38 cellular contexts compared by ENCODE assay signal in genomic region chr13:33671560-33671959, GRCh38.
"Had no signal": no experiment of that assay in that cellular context is flagged by ENCODE, and none has a peak within 500 bp of the region (broad histone marks: within the 10 kb centered on the region; RNA-seq: fewer than 3 reads in every experiment).

No MANE protein-coding gene starts in this region.

- FAIRE-seq: astrocyte, bronchial epithelial cell had no signal

- H3K27ac Mint-ChIP-seq: activated naive CD4-positive, alpha-beta T cell treated with anti-CD3 and anti-CD28 coated beads for 36 hours; activated naive CD4-positive, alpha-beta T cell treated with anti-CD3 and anti-CD28 coated beads, Interleukin-2, amount 10 ng/mL, durations not matched to agents 7 days and 5 days; activated naive CD4-positive, alpha-beta T cell treated with anti-CD3 and anti-CD28 coated beads, Interleukin-2, amount 50 U/mL, for 24 hours; activated naive CD4-positive, alpha-beta T cell treated with anti-CD3 and anti-CD28 coated beads, Interleukin-2, amount 50 U/mL, for 72 hours; activated naive CD8-positive, alpha-beta T cell; activated naive CD8-positive, alpha-beta T cell treated with anti-CD3 and anti-CD28 coated beads for 36 hours; activated naive CD8-positive, alpha-beta T cell treated with anti-CD3 and anti-CD28 coated beads, Interleukin-2, amount 10 ng/mL, durations not matched to agents 7 days and 5 days; activated naive CD8-positive, alpha-beta T cell treated with anti-CD3 and anti-CD28 coated beads, Interleukin-2, amount 50 U/mL, for 24 hours; activated T-cell treated with anti-CD3 and anti-CD28 coated beads, Interleukin-2, amount 50 U/mL, for 72 hours; activated T-helper 17 cell treated with anti-CD3 and anti-CD28 coated beads, Interleukin-2, amount 50 U/mL, for 72 hours; activated T-helper 2 cell treated with anti-CD3 and anti-CD28 coated beads, Interferon-gamma antibody, Interleukin-2, Interleukin-4, amounts not matched to agents 10 μg/mL and 5 μg/mL and 100 μg/mL, durations not matched to agents 14 hours and 24 hours and 36 hours had no signal

- ATAC-seq: activated naive CD4-positive, alpha-beta T cell treated with anti-CD3 and anti-CD28 coated beads, Interleukin-2, amount 50 U/mL, for 72 hours; activated naive CD8-positive, alpha-beta T cell treated with anti-CD3 and anti-CD28 coated beads, Interleukin-2, amount 50 U/mL, for 24 hours; activated T-cell treated with anti-CD3 and anti-CD28 coated beads, Interleukin-2, amount 50 U/mL, for 4 hours; activated T-cell treated with anti-CD3 and anti-CD28 coated beads, Interleukin-2, amount 50 U/mL, for 72 hours; activated T-helper 17 cell treated with anti-CD3 and anti-CD28 coated beads, Interleukin-2, amount 50 U/mL, for 72 hours; body of pancreas had no signal

- H3K4me1 Mint-ChIP-seq: activated naive CD4-positive, alpha-beta T cell treated with anti-CD3 and anti-CD28 coated beads, Interleukin-2, amount 50 U/mL, for 24 hours; central memory CD8-positive, alpha-beta T cell had no signal

- H3K9me3 Mint-ChIP-seq: activated naive CD4-positive, alpha-beta T cell treated with anti-CD3 and anti-CD28 coated beads for 36 hours; activated naive CD4-positive, alpha-beta T cell treated with anti-CD3 and anti-CD28 coated beads, Interleukin-2, amount 10 ng/mL, durations not matched to agents 7 days and 5 days; activated naive CD4-positive, alpha-beta T cell treated with anti-CD3 and anti-CD28 coated beads, Interleukin-2, amount 50 U/mL, for 24 hours; activated naive CD4-positive, alpha-beta T cell treated with anti-CD3 and anti-CD28 coated beads, Interleukin-2, amount 50 U/mL, for 72 hours; activated naive CD8-positive, alpha-beta T cell treated with anti-CD3 and anti-CD28 coated beads for 36 hours; activated naive CD8-positive, alpha-beta T cell treated with anti-CD3 and anti-CD28 coated beads, Interleukin-2, amount 50 U/mL, for 24 hours; activated T-cell treated with anti-CD3 and anti-CD28 coated beads, Interleukin-2, amount 50 U/mL, for 4 hours; activated T-cell treated with anti-CD3 and anti-CD28 coated beads, Interleukin-2, amount 50 U/mL, for 72 hours; activated T-helper 1 cell treated with anti-CD3 and anti-CD28 coated beads, Interleukin-12 subunit alpha, Interleukin-12 subunit beta, Interleukin-2, Interleukin-4 antibody, amounts not matched to agents 30 ng/mL and 10 ng/mL and 1 ng/mL, durations not matched to agents 14 hours and 24 hours and 36 hours; activated T-helper 17 cell treated with anti-CD3 and anti-CD28 coated beads, Interleukin-2, amount 50 U/mL, for 72 hours; activated T-helper 2 cell treated with anti-CD3 and anti-CD28 coated beads, Interferon-gamma antibody, Interleukin-2, Interleukin-4, amounts not matched to agents 10 μg/mL and 5 μg/mL and 100 μg/mL, durations not matched to agents 14 hours and 24 hours and 36 hours; central memory CD8-positive, alpha-beta T cell had no signal

- H3K4me3 Mint-ChIP-seq: activated naive CD4-positive, alpha-beta T cell treated with anti-CD3 and anti-CD28 coated beads for 36 hours; activated naive CD4-positive, alpha-beta T cell treated with anti-CD3 and anti-CD28 coated beads, Interleukin-2, amount 10 ng/mL, durations not matched to agents 7 days and 5 days; activated naive CD4-positive, alpha-beta T cell treated with anti-CD3 and anti-CD28 coated beads, Interleukin-2, amount 50 U/mL, for 24 hours; activated naive CD8-positive, alpha-beta T cell; activated naive CD8-positive, alpha-beta T cell treated with anti-CD3 and anti-CD28 coated beads for 36 hours; activated naive CD8-positive, alpha-beta T cell treated with anti-CD3 and anti-CD28 coated beads, Interleukin-2, amount 10 ng/mL, durations not matched to agents 7 days and 5 days; activated naive CD8-positive, alpha-beta T cell treated with anti-CD3 and anti-CD28 coated beads, Interleukin-2, amount 50 U/mL, for 24 hours; activated T-cell treated with anti-CD3 and anti-CD28 coated beads, Interleukin-2, amount 50 U/mL, for 4 hours; activated T-cell treated with anti-CD3 and anti-CD28 coated beads, Interleukin-2, amount 50 U/mL, for 72 hours; activated T-helper 1 cell treated with anti-CD3 and anti-CD28 coated beads, Interleukin-12 subunit alpha, Interleukin-12 subunit beta, Interleukin-2, Interleukin-4 antibody, amounts not matched to agents 30 ng/mL and 10 ng/mL and 1 ng/mL, durations not matched to agents 14 hours and 24 hours and 36 hours; activated T-helper 17 cell treated with anti-CD3 and anti-CD28 coated beads, Interleukin-2, amount 50 U/mL, for 72 hours; brain; central memory CD8-positive, alpha-beta T cell had no signal

- H3K36me3 Mint-ChIP-seq: activated naive CD4-positive, alpha-beta T cell treated with anti-CD3 and anti-CD28 coated beads, Interleukin-2, amount 10 ng/mL, durations not matched to agents 7 days and 5 days; activated naive CD4-positive, alpha-beta T cell treated with anti-CD3 and anti-CD28 coated beads, Interleukin-2, amount 50 U/mL, for 24 hours; activated naive CD4-positive, alpha-beta T cell treated with anti-CD3 and anti-CD28 coated beads, Interleukin-2, amount 50 U/mL, for 72 hours; activated naive CD8-positive, alpha-beta T cell treated with anti-CD3 and anti-CD28 coated beads for 36 hours; activated naive CD8-positive, alpha-beta T cell treated with anti-CD3 and anti-CD28 coated beads, Interleukin-2, amount 10 ng/mL, durations not matched to agents 7 days and 5 days; brain had no signal

- H3K27ac ChIP-seq: adrenal gland, ascending aorta, body of pancreas, brain microvascular endothelial cell, breast epithelium, cardiac muscle cell had no signal

- H3K4me1 ChIP-seq: ascending aorta, breast epithelium had no signal

- DNase-seq: activated effector memory CD4-positive, alpha-beta T cell treated with anti-CD3 and anti-CD28 coated beads, Interleukin-2, amount 50 U/mL, for 16 hours; activated effector memory CD4-positive, alpha-beta T cell treated with Interleukin-2 at 50 U/mL for 16 hours; activated gamma-delta T cell; activated gamma-delta T cell treated with Interleukin-2 at 50 U/mL for 16 hours; activated naive CD4-positive, alpha-beta T cell; activated naive CD4-positive, alpha-beta T cell treated with anti-CD3 and anti-CD28 coated beads for 36 hours; activated naive CD4-positive, alpha-beta T cell treated with anti-CD3 and anti-CD28 coated beads, Interleukin-2, amount 10 ng/mL, durations not matched to agents 7 days and 5 days; activated naive CD4-positive, alpha-beta T cell treated with anti-CD3 and anti-CD28 coated beads, Interleukin-2, amount 50 U/mL, for 16 hours; activated naive CD4-positive, alpha-beta T cell treated with Interleukin-2 at 50 U/mL for 16 hours; activated naive CD8-positive, alpha-beta T cell treated with anti-CD3 and anti-CD28 coated beads for 36 hours; activated naive CD8-positive, alpha-beta T cell treated with anti-CD3 and anti-CD28 coated beads, Interleukin-2, amount 10 ng/mL, durations not matched to agents 7 days and 5 days; activated naive CD8-positive, alpha-beta T cell treated with anti-CD3 and anti-CD28 coated beads, Interleukin-2, amount 50 U/mL, for 24 hours; activated T-cell treated with anti-CD3 and anti-CD28 coated beads, Interleukin-2, amount 50 U/mL, for 4 hours; activated T-cell treated with anti-CD3 and anti-CD28 coated beads, Interleukin-2, amount 50 U/mL, for 48 hours; activated T-cell treated with anti-CD3 and anti-CD28 coated beads, Interleukin-2, amount 50 U/mL, for 72 hours; adrenal gland; amniotic stem cell; amygdala; anterior cingulate cortex; aorta; body of pancreas; brain microvascular endothelial cell; caudate nucleus; central memory CD4-positive, alpha-beta T cell; cerebellar nuclear complex had no signal

- H3K27me3 Mint-ChIP-seq: activated naive CD4-positive, alpha-beta T cell treated with anti-CD3 and anti-CD28 coated beads, Interleukin-2, amount 10 ng/mL, durations not matched to agents 7 days and 5 days; activated naive CD4-positive, alpha-beta T cell treated with anti-CD3 and anti-CD28 coated beads, Interleukin-2, amount 50 U/mL, for 24 hours; activated naive CD8-positive, alpha-beta T cell; activated naive CD8-positive, alpha-beta T cell treated with anti-CD3 and anti-CD28 coated beads, Interleukin-2, amount 10 ng/mL, durations not matched to agents 7 days and 5 days; activated T-helper 17 cell treated with anti-CD3 and anti-CD28 coated beads, Interleukin-2, amount 50 U/mL, for 72 hours; central memory CD8-positive, alpha-beta T cell had no signal

- H3K4me3 ChIP-seq: adrenal gland, ascending aorta, body of pancreas, breast epithelium, cardiac muscle cell had no signal

- H3K9me3 ChIP-seq: adrenal gland, ascending aorta, body of pancreas, breast epithelium had no signal
